Comparison of ENCODE assay signal across 12 cellular contexts in genomic region chr5:139387611-139388197, GRCh38. TPM values are rescaled to one million over a fixed set of nuclear protein-coding genes. Genes with fewer than 3 reads are reported as not detected.
DNase-seq lines count a peak whose midpoint lies in the region; ATAC-seq, FAIRE-seq and TF ChIP-seq lines count a peak whose summit lies in the region.
"Had no signal": no experiment of that assay in that cellular context is flagged by ENCODE, and none has a peak within 500 bp of the region (broad histone marks: within the 10 kb centered on the region; RNA-seq: fewer than 3 reads in every experiment).

No MANE protein-coding gene starts in this region.

- H3K9ac ChIP-seq in KMS-11: peak overlapping the region; percentile 93

- H3K36me3 Mint-ChIP-seq in activated naive CD4-positive, alpha-beta T cell treated with anti-CD3 and anti-CD28 coated beads, Interleukin-2, amount 50 U/mL, for 24 hours: no peaks in the 10 kb centered on the region
- peaks cover 16% of the 10 kb centered on the region for H3K36me3 Mint-ChIP-seq in activated naive CD8-positive, alpha-beta T cell treated with anti-CD3 and anti-CD28 coated beads for 36 hours

- 22 to 42% (median 28%) methylated on average over 2 to 10 of the region's 10 CpGs for WGBS in spleen, 5 donors

- intact Hi-C loops in spleen (cut with DNase I; ENCODE audit: low total_unique reads): loop anchor here (10.0 kb wide), 1 partner anchor 93 kb away; the partner anchor contains the start of gene MATR3

- FAIRE-seq in HTR-8/SVneo (lab: Jason Lieb, UNC): no peak

- no peak for ATAC-seq in HG03565 (IDR thresholded peaks at IDR 0.05; ENCODE audit: unreplicated experiment)

- no peaks in the 10 kb centered on the region for H3K9me3 Mint-ChIP-seq in activated naive CD4-positive, alpha-beta T cell treated with anti-CD3 and anti-CD28 coated beads, Interleukin-2, amount 50 U/mL, for 24 hours
- H3K9me3 Mint-ChIP-seq in activated naive CD8-positive, alpha-beta T cell treated with anti-CD3 and anti-CD28 coated beads for 36 hours: no peaks in the 10 kb centered on the region

- no peaks in the 10 kb centered on the region for H3K27me3 Mint-ChIP-seq in activated naive CD4-positive, alpha-beta T cell treated with anti-CD3 and anti-CD28 coated beads, Interleukin-2, amount 50 U/mL, for 24 hours
- H3K27me3 Mint-ChIP-seq in activated naive CD8-positive, alpha-beta T cell treated with anti-CD3 and anti-CD28 coated beads for 36 hours: no peaks in the 10 kb centered on the region

- TF ChIP-seq CTCF in KMS-11 (conservative IDR thresholded peaks at IDR 0.05; ENCODE audit: low read depth, low read length) (no peak), spleen (IDR thresholded peaks at IDR 0.05 in 8 of 11, conservative IDR thresholded peaks at IDR 0.05 in 3 of 11) (no peak)

- H3K79me2 ChIP-seq in KMS-11 (ENCODE audit: insufficient read depth, low read depth): peaks cover 52% of the 10 kb centered on the region

- H3K4me1 Mint-ChIP-seq in activated naive CD4-positive, alpha-beta T cell treated with anti-CD3 and anti-CD28 coated beads, Interleukin-2, amount 50 U/mL, for 24 hours: peaks cover 56% of the 10 kb centered on the region
- H3K4me1 Mint-ChIP-seq in activated naive CD8-positive, alpha-beta T cell treated with anti-CD3 and anti-CD28 coated beads for 36 hours: peaks cover 54% of the 10 kb centered on the region

- peak overlapping the region; percentile 35 for H3K27ac Mint-ChIP-seq in activated naive CD4-positive, alpha-beta T cell treated with anti-CD3 and anti-CD28 coated beads, Interleukin-2, amount 50 U/mL, for 24 hours
- peak overlapping the region; percentile 74 for H3K27ac Mint-ChIP-seq in activated naive CD8-positive, alpha-beta T cell treated with anti-CD3 and anti-CD28 coated beads for 36 hours

- H3K4me1 ChIP-seq in KMS-11 (ENCODE audit: low read depth, poor library complexity, severe bottlenecking) (peaks cover 71% of the 10 kb centered on the region), spleen (peaks cover 40 to 100% (median 87%) of the 10 kb centered on the region in 6 donors)
- H3K4me1 ChIP-seq: uterus had no signal

- DNase-seq in activated naive CD4-positive, alpha-beta T cell treated with Interleukin-2 at 50 U/mL for 16 hours: no peak
- no peak for DNase-seq in activated naive CD8-positive, alpha-beta T cell treated with anti-CD3 and anti-CD28 coated beads for 36 hours
- DNase-seq in spleen: peak; percentile 76
- DNase-seq in HTR-8/SVneo (ENCODE audit: insufficient read length, low spot score): no peak
- DNase-seq in NCI-H446 (lab: John Stamatoyannopoulos, UW): no peak
- DNase-seq: cerebellar nuclear complex, NCI-H1694 treated with DMSO at 0.1 percent for 48 hours, sigmoid colon, uterus had no signal

- H3K4me3 ChIP-seq in KMS-11 (IDR thresholded peaks at IDR 0.05; ENCODE audit: insufficient read depth, low read depth, low read length) (no peak overlapping the region), spleen (peak overlapping the region in 3 of 8 donors; percentile 26 to 70 (median 44))
- H3K4me3 ChIP-seq: sigmoid colon, uterus had no signal

- H2AFZ ChIP-seq in KMS-11 (ENCODE audit: low read depth): no peak overlapping the region

- H3K27me3 ChIP-seq in KMS-11 (ENCODE audit: insufficient read depth, low read depth) (no peaks in the 10 kb centered on the region), spleen (replicated peaks in 1 of 7) (peaks cover 0 to 11% (median 0%) of the 10 kb centered on the region in 7 donors)
- H3K27me3 ChIP-seq: uterus had no signal

- H3K4me3 Mint-ChIP-seq in activated naive CD4-positive, alpha-beta T cell treated with anti-CD3 and anti-CD28 coated beads, Interleukin-2, amount 50 U/mL, for 24 hours: no peak overlapping the region
- no peak overlapping the region for H3K4me3 Mint-ChIP-seq in activated naive CD8-positive, alpha-beta T cell treated with anti-CD3 and anti-CD28 coated beads for 36 hours

- H4K20me1 ChIP-seq in KMS-11 (ENCODE audit: insufficient read depth): no peaks in the 10 kb centered on the region

- peak overlapping the region; percentile 87 for H3K4me2 ChIP-seq in KMS-11

- peak overlapping the region; percentile 89 for H3K27ac ChIP-seq in KMS-11
- H3K27ac ChIP-seq in spleen: peak overlapping the region in 7 of 8 donors; percentile 29 to 91 (median 80)
- H3K27ac ChIP-seq: sigmoid colon, uterus had no signal

- no peaks in the 10 kb centered on the region for H3K9me3 ChIP-seq in spleen
- H3K9me3 ChIP-seq: sigmoid colon, uterus had no signal

- H3K36me3 ChIP-seq in KMS-11 (ENCODE audit: insufficient read depth) (no peaks in the 10 kb centered on the region), spleen (no peaks in the 10 kb centered on the region)
- H3K36me3 ChIP-seq: sigmoid colon, uterus had no signal

- no peak for TF ChIP-seq POLR2A in spleen (IDR thresholded peaks at IDR 0.05)

RNA-seq across cellular contexts. Expression of gene MZB1, which starts 2.0 kb away (rescaled TPM):
- total RNA-seq in activated naive CD8-positive, alpha-beta T cell treated with anti-CD3 and anti-CD28 coated beads for 36 hours: 10 to 100 TPM; 10.4 to 10.6 TPM
- total RNA-seq in spleen: 100 to 1,000 TPM in 3 of 7 donors, 10 to 100 TPM in 4; 72.6 to 273 (median 97.8) TPM
- 100 to 1,000 TPM; 114 to 179 (median 144) TPM for polyA plus RNA-seq in spleen

RNA-seq across cellular contexts. Expression of gene SLC23A1, which starts 4.6 kb away (rescaled TPM):
- not detected for total RNA-seq in activated naive CD8-positive, alpha-beta T cell treated with anti-CD3 and anti-CD28 coated beads for 36 hours
- 1 to 10 TPM in 4 of 7 donors, under 1 TPM in 2, not detected in 1; 0.28 to 2.4 (median 1.6) TPM for total RNA-seq in spleen
- 1 to 10 TPM in 1 of 3 donors, under 1 TPM in 2; 0.87 to 1.2 (median 0.89) TPM for polyA plus RNA-seq in spleen
- total RNA-seq: sigmoid colon had no signal

RNA-seq across cellular contexts. Expression of gene PROB1, which starts 7.2 kb away (rescaled TPM):
- total RNA-seq in activated naive CD8-positive, alpha-beta T cell treated with anti-CD3 and anti-CD28 coated beads for 36 hours: 1 to 10 TPM; 5.5 to 6.2 TPM
- 1 to 10 TPM; 1.1 to 3.2 (median 2.3) TPM for total RNA-seq in spleen
- polyA plus RNA-seq in spleen: 1 to 10 TPM in 1 of 3 donors, under 1 TPM in 2; 0.33 to 1.3 (median 0.99) TPM

RNA-seq across cellular contexts. Expression of gene SPATA24, which starts 16.2 kb away (rescaled TPM):
- total RNA-seq in activated naive CD8-positive, alpha-beta T cell treated with anti-CD3 and anti-CD28 coated beads for 36 hours: 1 to 10 TPM; 2.2 to 4.0 TPM
- total RNA-seq in spleen: 1 to 10 TPM; 2.1 to 7.6 (median 3.7) TPM
- 1 to 10 TPM; 8.5 to 9.5 (median 9.0) TPM for polyA plus RNA-seq in spleen

RNA-seq across cellular contexts. Expression of gene PAIP2, which starts 46.0 kb away (rescaled TPM):
- 10 to 100 TPM; 91.7 to 94.0 TPM for total RNA-seq in activated naive CD8-positive, alpha-beta T cell treated with anti-CD3 and anti-CD28 coated beads for 36 hours
- total RNA-seq in spleen: 100 to 1,000 TPM in 2 of 7 donors, 10 to 100 TPM in 5; 73.2 to 117 (median 86.4) TPM
- polyA plus RNA-seq in spleen: 100 to 1,000 TPM in 2 of 3 donors, 10 to 100 TPM in 1; 90.6 to 119 (median 117) TPM

Comparison
In these comparisons a context has a peak if more than half of its experiments do, and no peak if none do; other contexts are left out.
1. RNA of gene MZB1, which starts 2.0 kb away (total RNA-seq): 72.6 to 273 TPM in spleen; 10.4 to 10.6 TPM in activated naive CD8-positive, alpha-beta T cell treated with anti-CD3 and anti-CD28 coated beads for 36 hours; every median in the first group is over 4 times any median in the second.